ENCODE assay signal across 10 cellular contexts in genomic region chr19:12953456-12954149, GRCh38. TPM values are rescaled to one million over a fixed set of nuclear protein-coding genes. Genes with fewer than 3 reads are reported as not detected.
A peak's percentile ranks its signal among the peaks of the same experiment; 100 is the strongest.
DNase-seq lines count a peak whose midpoint lies in the region; ATAC-seq and TF ChIP-seq lines count a peak whose summit lies in the region.
"Had no signal": no experiment of that assay in that cellular context is flagged by ENCODE, and none has a peak within 500 bp of the region (broad histone marks: within the 10 kb centered on the region; RNA-seq: fewer than 3 reads in every experiment).

No MANE protein-coding gene starts in this region.

- intact Hi-C loops in activated CD4-positive, alpha-beta memory T cell treated with anti-CD3 and anti-CD28 coated beads for 36 hours (cut with micrococcal nuclease): no loop called here
- intact Hi-C loops in esophagus muscularis mucosa (cut with DNase I): no loop called here

- H3K9me2 ChIP-seq in OCI-LY1 (ENCODE audit: low read depth, low read length): no peaks in the 10 kb centered on the region

- H3K36me3 Mint-ChIP-seq in activated CD4-positive, alpha-beta memory T cell treated with anti-CD3 and anti-CD28 coated beads for 36 hours: peaks cover 45% of the 10 kb centered on the region
- H3K36me3 Mint-ChIP-seq in activated CD4-positive, alpha-beta memory T cell treated with anti-CD3 and anti-CD28 coated beads, Interleukin-2, amount 10 ng/mL, durations not matched to agents 7 days and 5 days (ENCODE audit: low read depth): peaks cover 58% of the 10 kb centered on the region

- TF ChIP-seq POLR2A in esophagus muscularis mucosa (IDR thresholded peaks at IDR 0.05; ENCODE audit: low read depth): no peak

- no peak overlapping the region for H2AFZ ChIP-seq in OCI-LY1 (ENCODE audit: low read length)

- peak; percentile 16 for DNase-seq in activated CD4-positive, alpha-beta memory T cell treated with anti-CD3 and anti-CD28 coated beads for 36 hours
- DNase-seq in activated CD4-positive, alpha-beta memory T cell treated with anti-CD3 and anti-CD28 coated beads, Interleukin-2, amount 10 ng/mL, durations not matched to agents 7 days and 5 days: no peak
- no peak for DNase-seq in esophagus muscularis mucosa (ENCODE audit: extremely low spot score)
- DNase-seq in stimulated activated naive CD8-positive, alpha-beta T cell treated with anti-CD3 and anti-CD28 coated beads, Interleukin-15, Interleukin-2, amounts not matched to agents 100 U/mL and 50 U/mL, for 24 hours: no peak
- DNase-seq: effector CD8-positive, alpha-beta T cell; left lung had no signal

- H3K4me3 Mint-ChIP-seq in activated CD4-positive, alpha-beta memory T cell treated with anti-CD3 and anti-CD28 coated beads for 36 hours: no peak overlapping the region
- H3K4me3 Mint-ChIP-seq in activated CD4-positive, alpha-beta memory T cell treated with anti-CD3 and anti-CD28 coated beads, Interleukin-2, amount 10 ng/mL, durations not matched to agents 7 days and 5 days: no peak overlapping the region

- CTCF ChIA-PET in activated CD4-positive, alpha-beta memory T cell treated with anti-CD3 and anti-CD28 coated beads for 36 hours (lab: Charles Lee): interaction anchor here (1.0 to 5.7 kb wide), 5 partner anchors 12 to 140 kb away, joined by 3 to 64 read pairs (median 6); no protein-coding TSS in a partner anchor
- CTCF ChIA-PET in activated CD4-positive, alpha-beta memory T cell treated with anti-CD3 and anti-CD28 coated beads, Interleukin-2, amount 10 ng/mL, durations not matched to agents 7 days and 5 days (lab: Charles Lee): interaction anchor here (1.4 to 5.4 kb wide), 3 partner anchors 11 to 68 kb away, joined by 3 to 45 read pairs (median 3); no protein-coding TSS in a partner anchor

- H3K9me3 ChIP-seq in OCI-LY1 (ENCODE audit: low read length) (no peaks in the 10 kb centered on the region), esophagus muscularis mucosa (no peaks in the 10 kb centered on the region)
- H3K9me3 ChIP-seq: left lung had no signal

- no peak overlapping the region for H3K4me2 ChIP-seq in OCI-LY1 (ENCODE audit: low read length)

- H3K36me3 ChIP-seq in OCI-LY1 (ENCODE audit: insufficient read depth, low read length) (peaks cover 64% of the 10 kb centered on the region), esophagus muscularis mucosa (peaks cover 25 to 68% (median 63%) of the 10 kb centered on the region in 4 donors)

- ATAC-seq in stimulated activated naive CD8-positive, alpha-beta T cell treated with anti-CD3 and anti-CD28 coated beads, Interleukin-15, Interleukin-2, amounts not matched to agents 100 U/mL and 50 U/mL, for 24 hours: peak; percentile 25
- ATAC-seq in HG03097 (IDR thresholded peaks at IDR 0.05; ENCODE audit: low FRiP score, unreplicated experiment) (no peak), HG03469 (IDR thresholded peaks at IDR 0.05; ENCODE audit: unreplicated experiment) (no peak), GM21619 (IDR thresholded peaks at IDR 0.05; ENCODE audit: unreplicated experiment) (no peak)
- ATAC-seq: left lung had no signal

- H3K79me2 ChIP-seq in OCI-LY1 (ENCODE audit: insufficient read depth, low read length): no peaks in the 10 kb centered on the region

- TF ChIP-seq CTCF in OCI-LY1 (IDR thresholded peaks at IDR 0.05; ENCODE audit: low read length) (no peak), esophagus muscularis mucosa (IDR thresholded peaks at IDR 0.05) (no peak)

- H3K4me1 Mint-ChIP-seq in activated CD4-positive, alpha-beta memory T cell treated with anti-CD3 and anti-CD28 coated beads for 36 hours (ENCODE audit: low read depth): peaks cover 42% of the 10 kb centered on the region
- H3K4me1 Mint-ChIP-seq in activated CD4-positive, alpha-beta memory T cell treated with anti-CD3 and anti-CD28 coated beads, Interleukin-2, amount 10 ng/mL, durations not matched to agents 7 days and 5 days: peaks cover 45% of the 10 kb centered on the region

- H3K27me3 ChIP-seq in OCI-LY1 (ENCODE audit: insufficient read depth, low read length) (no peaks in the 10 kb centered on the region), esophagus muscularis mucosa (no peaks in the 10 kb centered on the region)
- H3K27me3 ChIP-seq: left lung had no signal

- H3K27ac Mint-ChIP-seq in activated CD4-positive, alpha-beta memory T cell treated with anti-CD3 and anti-CD28 coated beads for 36 hours: peak overlapping the region; percentile 38
- H3K27ac Mint-ChIP-seq in activated CD4-positive, alpha-beta memory T cell treated with anti-CD3 and anti-CD28 coated beads, Interleukin-2, amount 10 ng/mL, durations not matched to agents 7 days and 5 days: no peak overlapping the region

- peak overlapping the region; percentile 89 for H3K27ac ChIP-seq in OCI-LY1 (ENCODE audit: low read depth, low read length, poor library complexity, severe bottlenecking)
- H3K27ac ChIP-seq in esophagus muscularis mucosa (replicated peaks in 1 of 4): peak overlapping the region; percentile 41 to 96 (median 53)

- no peak for TF ChIP-seq EP300 in esophagus muscularis mucosa (IDR thresholded peaks at IDR 0.05)

- WGBS in esophagus muscularis mucosa: 13% methylated on average over 3 of the region's 7 CpGs

- peaks cover 14% of the 10 kb centered on the region for H3F3A ChIP-seq in OCI-LY1 (ENCODE audit: insufficient read depth, low read length)

- H4K20me1 ChIP-seq in OCI-LY1 (ENCODE audit: insufficient read depth, low read length): no peaks in the 10 kb centered on the region

- H3K4me1 ChIP-seq in OCI-LY1 (ENCODE audit: insufficient read depth, low read length, severe bottlenecking): peaks cover 28% of the 10 kb centered on the region
- peaks cover 39 to 63% (median 51%) of the 10 kb centered on the region in 4 donors for H3K4me1 ChIP-seq in esophagus muscularis mucosa

- POLR2A ChIA-PET in activated CD4-positive, alpha-beta memory T cell treated with anti-CD3 and anti-CD28 coated beads for 36 hours (lab: Charles Lee): interaction anchor here (0.6 to 1.0 kb wide), 2 partner anchors 21 to 23 kb away, joined by 3 to 5 read pairs; no protein-coding TSS in a partner anchor
- POLR2A ChIA-PET in activated CD4-positive, alpha-beta memory T cell treated with anti-CD3 and anti-CD28 coated beads, Interleukin-2, amount 10 ng/mL, durations not matched to agents 7 days and 5 days (lab: Charles Lee): interaction anchor here (0.9 to 5.1 kb wide), 7 partner anchors 7 to 146 kb away, joined by 3 to 43 read pairs (median 4); partner anchors contain the start of genes FARSA and RAD23A

- peak overlapping the region; percentile 29; the same call in 1 of the 2 replicates for H3K9ac ChIP-seq in OCI-LY1 (ENCODE audit: low read length)

- H3K27me3 Mint-ChIP-seq in activated CD4-positive, alpha-beta memory T cell treated with anti-CD3 and anti-CD28 coated beads for 36 hours: no peaks in the 10 kb centered on the region
- H3K27me3 Mint-ChIP-seq in activated CD4-positive, alpha-beta memory T cell treated with anti-CD3 and anti-CD28 coated beads, Interleukin-2, amount 10 ng/mL, durations not matched to agents 7 days and 5 days: no peaks in the 10 kb centered on the region

- H3K9me3 Mint-ChIP-seq in activated CD4-positive, alpha-beta memory T cell treated with anti-CD3 and anti-CD28 coated beads for 36 hours: no peaks in the 10 kb centered on the region
- no peaks in the 10 kb centered on the region for H3K9me3 Mint-ChIP-seq in activated CD4-positive, alpha-beta memory T cell treated with anti-CD3 and anti-CD28 coated beads, Interleukin-2, amount 10 ng/mL, durations not matched to agents 7 days and 5 days

- H3K4me3 ChIP-seq in OCI-LY1 (ENCODE audit: low read depth, low read length, poor library complexity, severe bottlenecking) (no peak overlapping the region), esophagus muscularis mucosa (no peak overlapping the region)
- H3K4me3 ChIP-seq: left lung had no signal

RNA-seq across cellular contexts. Expression of gene GADD45GIP1, which starts 3.4 kb away (rescaled TPM):
- total RNA-seq in activated CD4-positive, alpha-beta memory T cell treated with anti-CD3 and anti-CD28 coated beads for 36 hours: 10 to 100 TPM; 31.2 to 32.6 TPM
- 10 to 100 TPM; 17.5 to 18.4 TPM for total RNA-seq in activated CD4-positive, alpha-beta memory T cell treated with anti-CD3 and anti-CD28 coated beads, Interleukin-2, amount 10 ng/mL, durations not matched to agents 7 days and 5 days
- total RNA-seq in esophagus muscularis mucosa: 10 to 100 TPM; 33.0 to 60.1 (median 49.3) TPM

RNA-seq across cellular contexts. Expression of gene RAD23A, which starts 7.9 kb away (rescaled TPM):
- 100 to 1,000 TPM; 190 to 194 TPM for total RNA-seq in activated CD4-positive, alpha-beta memory T cell treated with anti-CD3 and anti-CD28 coated beads for 36 hours
- 100 to 1,000 TPM; 119 to 123 TPM for total RNA-seq in activated CD4-positive, alpha-beta memory T cell treated with anti-CD3 and anti-CD28 coated beads, Interleukin-2, amount 10 ng/mL, durations not matched to agents 7 days and 5 days
- total RNA-seq in esophagus muscularis mucosa: 100 to 1,000 TPM; 138 to 218 (median 181) TPM

RNA-seq across cellular contexts. Expression of gene CALR, which starts 15.2 kb away (rescaled TPM):
- total RNA-seq in activated CD4-positive, alpha-beta memory T cell treated with anti-CD3 and anti-CD28 coated beads for 36 hours: 100 to 1,000 TPM; 625 to 642 TPM
- 100 to 1,000 TPM; 640 to 660 TPM for total RNA-seq in activated CD4-positive, alpha-beta memory T cell treated with anti-CD3 and anti-CD28 coated beads, Interleukin-2, amount 10 ng/mL, durations not matched to agents 7 days and 5 days
- total RNA-seq in esophagus muscularis mucosa: 100 to 1,000 TPM; 200 to 300 (median 270) TPM

RNA-seq across cellular contexts. Expression of gene DAND5, which starts 15.8 kb away (rescaled TPM):
- under 1 TPM in 1 of 2 experiments, not detected in 1; 0.12 TPM for total RNA-seq in activated CD4-positive, alpha-beta memory T cell treated with anti-CD3 and anti-CD28 coated beads for 36 hours
- under 1 TPM; 0.13 to 0.15 TPM for total RNA-seq in activated CD4-positive, alpha-beta memory T cell treated with anti-CD3 and anti-CD28 coated beads, Interleukin-2, amount 10 ng/mL, durations not matched to agents 7 days and 5 days
- total RNA-seq in esophagus muscularis mucosa: under 1 TPM in 3 of 4 donors, not detected in 1; 0.19 to 0.83 (median 0.29) TPM

RNA-seq across cellular contexts. Expression of gene FARSA, which starts 20.1 kb away (rescaled TPM):
- 100 to 1,000 TPM; 109 to 110 TPM for total RNA-seq in activated CD4-positive, alpha-beta memory T cell treated with anti-CD3 and anti-CD28 coated beads for 36 hours
- 10 to 100 TPM; 72.4 to 74.9 TPM for total RNA-seq in activated CD4-positive, alpha-beta memory T cell treated with anti-CD3 and anti-CD28 coated beads, Interleukin-2, amount 10 ng/mL, durations not matched to agents 7 days and 5 days
- total RNA-seq in esophagus muscularis mucosa: 10 to 100 TPM; 21.6 to 49.2 (median 35.8) TPM
